Comparison of ENCODE assay signal across 8 cellular contexts in genomic region chr19:33845498-33845897, GRCh38. TPM values are rescaled to one million over a fixed set of nuclear protein-coding genes. Genes with fewer than 3 reads are reported as not detected.
"Had no signal": no experiment of that assay in that cellular context is flagged by ENCODE, and none has a peak within 500 bp of the region (broad histone marks: within the 10 kb centered on the region; RNA-seq: fewer than 3 reads in every experiment).

No MANE protein-coding gene starts in this region.

- H3K9ac ChIP-seq: KMS-11 had no signal

- FAIRE-seq: HTR-8/SVneo had no signal

- H3K27ac ChIP-seq: HL-60, KMS-11 had no signal

- H3K4me2 ChIP-seq: KMS-11 had no signal

- DNase-seq: Karpas-422, Kasumi-1, KBM-7, KG1 had no signal

RNA-seq across cellular contexts. Expression of gene KCTD15, which starts 48.8 kb away (rescaled TPM):
- polyA plus RNA-seq: IgD-negative memory B cell had no signal
